In genomic region chr9:73565026-73565425, GRCh38 we compare ENCODE assay signal across 14 cellular contexts.
A peak's percentile ranks its signal among the peaks of the same experiment; 100 is the strongest.
DNase-seq lines count a peak whose midpoint lies in the region; ATAC-seq and TF ChIP-seq lines count a peak whose summit lies in the region.
"Had no signal": no experiment of that assay in that cellular context is flagged by ENCODE, and none has a peak within 500 bp of the region (broad histone marks: within the 10 kb centered on the region; RNA-seq: fewer than 3 reads in every experiment).

No MANE protein-coding gene starts in this region.

- no peaks in the 10 kb centered on the region for H3K36me3 Mint-ChIP-seq in activated naive CD4-positive, alpha-beta T cell treated with anti-CD3 and anti-CD28 coated beads, Interleukin-2, amount 10 ng/mL, durations not matched to agents 7 days and 5 days
- H3K36me3 Mint-ChIP-seq: CD8-positive, alpha-beta memory T cell had no signal

- no CpG with 5 or more reads among the region's 4 CpGs for WGBS in neuronal stem cell (ENCODE audit: extremely low coverage in 2 of 2, insufficient read length in 2 of 2, insufficient replicate concordance in 1 of 2), 2 donors

- intact Hi-C loops in Right ventricle myocardium inferior (cut with DNase I): loop anchor here (1.0 to 5.0 kb wide), 2 partner anchors 296 to 363 kb away; no protein-coding TSS in a partner anchor

- H3K4me3 ChIP-seq in neuronal stem cell (ENCODE audit: low read length in 2 of 2) (no peak overlapping the region), SJCRH30 (no peak overlapping the region)
- H3K4me3 ChIP-seq: BLaER1 had no signal

- H3K36me3 ChIP-seq in neuronal stem cell (replicated peaks in 1 of 2; ENCODE audit: control insufficient read depth in 2 of 2, insufficient read depth in 2 of 2, low read length in 2 of 2) (no peaks in the 10 kb centered on the region), SJCRH30 (no peaks in the 10 kb centered on the region)
- H3K36me3 ChIP-seq: BLaER1 had no signal

- H3K79me1 ChIP-seq in neuronal stem cell (ENCODE audit: low read depth, low read length): no peaks in the 10 kb centered on the region

- H3K4me1 Mint-ChIP-seq in activated naive CD4-positive, alpha-beta T cell treated with anti-CD3 and anti-CD28 coated beads, Interleukin-2, amount 10 ng/mL, durations not matched to agents 7 days and 5 days: no peaks in the 10 kb centered on the region
- H3K4me1 Mint-ChIP-seq: CD8-positive, alpha-beta memory T cell had no signal

- no peaks in the 10 kb centered on the region for H3K4me1 ChIP-seq in neuronal stem cell (ENCODE audit: control insufficient read depth in 2 of 2, insufficient read depth in 1 of 2, low read depth in 1 of 2, low read length in 2 of 2)
- H3K4me1 ChIP-seq in SJCRH30: no peaks in the 10 kb centered on the region; the same call in 1 of the 2 replicates
- H3K4me1 ChIP-seq: BLaER1 had no signal

- H3K27ac Mint-ChIP-seq in activated naive CD4-positive, alpha-beta T cell treated with anti-CD3 and anti-CD28 coated beads, Interleukin-2, amount 10 ng/mL, durations not matched to agents 7 days and 5 days: no peak overlapping the region
- H3K27ac Mint-ChIP-seq: CD8-positive, alpha-beta memory T cell had no signal

- no peak overlapping the region for H3K18ac ChIP-seq in neuronal stem cell (ENCODE audit: low read length)

- H3K14ac ChIP-seq in neuronal stem cell (ENCODE audit: low read length): no peak overlapping the region

- no peak overlapping the region for H3K23ac ChIP-seq in neuronal stem cell (ENCODE audit: low read depth, low read length, poor library complexity)

- in situ Hi-C loops in SK-MEL-5 (cut with HindIII; ENCODE audit: low pct_unique_long_range_greater_than_20kb, low sequenced_read_pairs): no loop called here

- CTCF ChIA-PET in activated naive CD4-positive, alpha-beta T cell treated with anti-CD3 and anti-CD28 coated beads, Interleukin-2, amount 10 ng/mL, durations not matched to agents 7 days and 5 days (lab: Charles Lee): no interaction called here

- H3K9ac ChIP-seq in neuronal stem cell (ENCODE audit: low read depth, low read length, poor library complexity): no peak overlapping the region
- H3K9ac ChIP-seq: BLaER1 had no signal

- H3K27me3 Mint-ChIP-seq in activated naive CD4-positive, alpha-beta T cell treated with anti-CD3 and anti-CD28 coated beads, Interleukin-2, amount 10 ng/mL, durations not matched to agents 7 days and 5 days: no peaks in the 10 kb centered on the region
- H3K27me3 Mint-ChIP-seq: CD8-positive, alpha-beta memory T cell had no signal

- no peak for TF ChIP-seq CTCF in 22Rv1 (IDR thresholded peaks at IDR 0.05)

- peaks cover 0 to 3% of the 10 kb centered on the region in 2 donors for H3K9me3 ChIP-seq in neuronal stem cell (replicated peaks in 1 of 2; ENCODE audit: control insufficient read depth in 2 of 2, insufficient read depth in 1 of 2, low read depth in 1 of 2, low read length in 2 of 2)
- no peaks in the 10 kb centered on the region for H3K9me3 ChIP-seq in SJCRH30 (replicated peaks)
- H3K9me3 ChIP-seq: BLaER1 had no signal

- H3K4me2 ChIP-seq in neuronal stem cell (ENCODE audit: insufficient read depth, low read length, poor library complexity, severe bottlenecking): no peak overlapping the region
- H3K4me2 ChIP-seq: BLaER1 had no signal

- H3K9me3 Mint-ChIP-seq in activated naive CD4-positive, alpha-beta T cell treated with anti-CD3 and anti-CD28 coated beads, Interleukin-2, amount 10 ng/mL, durations not matched to agents 7 days and 5 days: no peaks in the 10 kb centered on the region

- no peak overlapping the region for H3K4me3 Mint-ChIP-seq in activated naive CD4-positive, alpha-beta T cell treated with anti-CD3 and anti-CD28 coated beads, Interleukin-2, amount 10 ng/mL, durations not matched to agents 7 days and 5 days
- H3K4me3 Mint-ChIP-seq: CD8-positive, alpha-beta memory T cell had no signal

- H2BK15ac ChIP-seq in neuronal stem cell (ENCODE audit: low read length): no peak overlapping the region

- no peak overlapping the region for H2BK12ac ChIP-seq in neuronal stem cell (ENCODE audit: low read length)

- H2BK120ac ChIP-seq in neuronal stem cell (ENCODE audit: low read depth, low read length): no peak overlapping the region

- H3K4ac ChIP-seq in neuronal stem cell (ENCODE audit: low read length): no peak overlapping the region

- no peak overlapping the region for H2AK5ac ChIP-seq in neuronal stem cell (ENCODE audit: low read depth, low read length)

- DNase-seq in SK-MEL-5 (ENCODE audit: low read depth, low spot score): peak; percentile 96
- peak; percentile 6 for DNase-seq in fibroblast of gingiva (ENCODE audit: low read depth)
- no peak for DNase-seq in neuronal stem cell (ENCODE audit: low spot score)
- no peak for DNase-seq in activated naive CD4-positive, alpha-beta T cell treated with anti-CD3 and anti-CD28 coated beads, Interleukin-2, amount 10 ng/mL, durations not matched to agents 7 days and 5 days
- no peak for DNase-seq in SJCRH30
- DNase-seq in Right ventricle myocardium inferior (ENCODE audit: missing footprints): no peak
- DNase-seq in AG08395 (ENCODE audit: low spot score): no peak
- DNase-seq: CD8-positive, alpha-beta memory T cell; NCI-H1105; NCI-H1694; NCI-H526 treated with DMSO at 0.1 percent for 48 hours; SIG-M5 had no signal

- no peak overlapping the region for H2BK5ac ChIP-seq in neuronal stem cell (ENCODE audit: low read length)

- no peak overlapping the region for H4K8ac ChIP-seq in neuronal stem cell (ENCODE audit: low read depth, low read length)

- H3K27me3 ChIP-seq in neuronal stem cell (ENCODE audit: control insufficient read depth in 3 of 3, insufficient read depth in 3 of 3, low read depth in 1 of 3, low read length in 3 of 3) (no peaks in the 10 kb centered on the region), SJCRH30 (no peaks in the 10 kb centered on the region)
- H3K27me3 ChIP-seq: BLaER1 had no signal

- ATAC-seq in Right ventricle myocardium inferior: no peak

- H3K27ac ChIP-seq in 22Rv1: peak overlapping the region; percentile 61
- no peak overlapping the region for H3K27ac ChIP-seq in neuronal stem cell (replicated peaks; ENCODE audit: low read length)
- H3K27ac ChIP-seq in SJCRH30: no peak overlapping the region
- H3K27ac ChIP-seq: BLaER1 had no signal

- H2AFZ ChIP-seq in neuronal stem cell (ENCODE audit: low read length): peak overlapping the region; percentile 59

- H4K91ac ChIP-seq in neuronal stem cell (ENCODE audit: low read depth, low read length, poor library complexity): no peak overlapping the region

Comparison
In these comparisons a context has a peak if more than half of its experiments do, and no peak if none do; other contexts are left out.
1. DNase-seq: peak in SK-MEL-5 (single experiment) and fibroblast of gingiva (single experiment); none in neuronal stem cell (single experiment), activated naive CD4-positive, alpha-beta T cell treated with anti-CD3 and anti-CD28 coated beads, Interleukin-2, amount 10 ng/mL, durations not matched to agents 7 days and 5 days (single experiment), SJCRH30 (0 of 2), Right ventricle myocardium inferior (single experiment) and AG08395 (single experiment).